8 cellular contexts compared by ENCODE assay signal in genomic region chr10:83871486-83872081, GRCh38.
DNase-seq lines count a peak whose midpoint lies in the region; ATAC-seq and TF ChIP-seq lines count a peak whose summit lies in the region.

No MANE protein-coding gene starts in this region.

- H3K4me1 ChIP-seq in effector memory CD4-positive, alpha-beta T cell (ENCODE audit: control insufficient read depth, insufficient read depth, low read length, poor library complexity, severe bottlenecking), result no peaks in the 10 kb centered on the region

- peaks cover 7% of the 10 kb centered on the region for H3K4me1 Mint-ChIP-seq in mesothelial cell of epicardium

- H3K27ac Mint-ChIP-seq in mesothelial cell of epicardium, result no peak overlapping the region

- H3K36me3 Mint-ChIP-seq in mesothelial cell of epicardium, result no peaks in the 10 kb centered on the region

- no peaks in the 10 kb centered on the region for H3K9me3 ChIP-seq in effector memory CD4-positive, alpha-beta T cell (ENCODE audit: control insufficient read depth, low read length)

- peak; percentile 94 for ATAC-seq in GM19328 (IDR thresholded peaks at IDR 0.05; ENCODE audit: unreplicated experiment)
- ATAC-seq in HG03354 (IDR thresholded peaks at IDR 0.05; ENCODE audit: poor library complexity, severe bottlenecking, unreplicated experiment), result peak; percentile 99

- H3K27me3 Mint-ChIP-seq in mesothelial cell of epicardium (ENCODE audit: low read depth), result peaks cover 26% of the 10 kb centered on the region

- TF ChIP-seq CTCF in mesothelial cell of epicardium (IDR thresholded peaks at IDR 0.05; ENCODE audit: unreplicated experiment), result peak; percentile 92

- no peak overlapping the region for H3K4me3 ChIP-seq in effector memory CD4-positive, alpha-beta T cell (ENCODE audit: insufficient read depth, low read depth, low read length, poor library complexity, severe bottlenecking)

- no peaks in the 10 kb centered on the region for H3K9me3 Mint-ChIP-seq in mesothelial cell of epicardium

- no peaks in the 10 kb centered on the region for H3K36me3 ChIP-seq in effector memory CD4-positive, alpha-beta T cell (ENCODE audit: control insufficient read depth, insufficient read depth, low read length)

- DNase-seq in CMK (ENCODE audit: low read depth) (peak; percentile 48), NCI-H526 treated with DMSO at 0.1 percent for 48 hours (lab: John Stamatoyannopoulos, UW) (peak; percentile 4), mesothelial cell of epicardium (ENCODE audit: low spot score in 2 of 2, unreplicated experiment in 2 of 2) (peak; percentile 58 to 86)
- peak; percentile 26 to 33 for DNase-seq in activated CD4-positive, alpha-beta T cell treated with anti-CD3 and anti-CD28 coated beads, Interleukin-2, amount 50 U/mL, for 4 hours
- peak; percentile 5 to 31 (median 7) for DNase-seq in effector memory CD4-positive, alpha-beta T cell
- DNase-seq in stimulated activated CD8-positive, alpha-beta memory T cell treated with anti-CD3 and anti-CD28 coated beads, Interleukin-4, amount 100 ng/mL, for 48 hours, result peak; percentile 78

- no peaks in the 10 kb centered on the region for H3K27me3 ChIP-seq in effector memory CD4-positive, alpha-beta T cell (replicated peaks; ENCODE audit: control insufficient read depth, insufficient read depth, low read length, poor library complexity, severe bottlenecking)

- H3K27ac ChIP-seq in effector memory CD4-positive, alpha-beta T cell (ENCODE audit: insufficient read depth, low read length, poor library complexity, severe bottlenecking), result no peak overlapping the region

- no peak overlapping the region for H3K4me3 Mint-ChIP-seq in mesothelial cell of epicardium

Comparison
In these comparisons a context has a peak if more than half of its experiments do, and no peak if none do; other contexts are left out.
1. DNase-seq: peak in every context shown above with its lines; median percentile 78 in stimulated activated CD8-positive, alpha-beta memory T cell treated with anti-CD3 and anti-CD28 coated beads, Interleukin-4, amount 100 ng/mL, for 48 hours; 72 in mesothelial cell of epicardium; 48 in CMK; 30 in activated CD4-positive, alpha-beta T cell treated with anti-CD3 and anti-CD28 coated beads, Interleukin-2, amount 50 U/mL, for 4 hours; 7 in effector memory CD4-positive, alpha-beta T cell; 4 in NCI-H526 treated with DMSO at 0.1 percent for 48 hours.